17 cellular contexts compared by ENCODE assay signal in the genomic region with DNA sequence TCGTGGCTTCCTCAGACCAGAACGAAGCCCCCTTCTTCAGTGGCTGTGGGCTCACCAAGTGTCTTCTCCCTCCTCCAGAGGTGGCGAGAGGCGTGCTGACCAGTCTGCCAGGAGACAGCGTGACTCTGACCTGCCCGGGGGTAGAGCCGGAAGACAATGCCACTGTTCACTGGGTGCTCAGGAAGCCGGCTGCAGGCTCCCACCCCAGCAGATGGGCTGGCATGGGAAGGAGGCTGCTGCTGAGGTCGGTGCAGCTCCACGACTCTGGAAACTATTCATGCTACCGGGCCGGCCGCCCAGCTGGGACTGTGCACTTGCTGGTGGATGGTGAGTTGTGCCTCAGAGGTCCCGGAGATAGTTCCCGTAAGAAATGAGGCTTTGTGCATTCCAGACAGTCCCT. TPM values are rescaled to one million over a fixed set of nuclear protein-coding genes. Genes with fewer than 3 reads are reported as not detected.
DNase-seq lines count a peak whose midpoint lies in the region; ATAC-seq and TF ChIP-seq lines count a peak whose summit lies in the region.
"Had no signal": no experiment of that assay in that cellular context is flagged by ENCODE, and none has a peak within 500 bp of the region (broad histone marks: within the 10 kb centered on the region; RNA-seq: fewer than 3 reads in every experiment).

No MANE protein-coding gene starts in this region.

- H3K9me1 ChIP-seq in IMR-90 (ENCODE audit: insufficient read depth, low read length), result peaks cover 26% of the 10 kb centered on the region

- peak overlapping the region; percentile 8 for H2AFZ ChIP-seq in IMR-90 (replicated peaks; ENCODE audit: low read length, poor library complexity)
- H2AFZ ChIP-seq: parathyroid adenoma had no signal

- H3K4me1 ChIP-seq in IMR-90 (ENCODE audit: control insufficient read depth, insufficient read depth, low read length) (peaks cover 28% of the 10 kb centered on the region), right lobe of liver (peaks cover 0 to 44% (median 16%) of the 10 kb centered on the region in 4 donors), gastrocnemius medialis (peaks cover 97 to 98% of the 10 kb centered on the region in 2 donors)
- H3K4me1 ChIP-seq: parathyroid adenoma had no signal

- no peak for TF ChIP-seq RAD21 in IMR-90 (IDR thresholded peaks at IDR 0.05; ENCODE audit: low read length)

- TF ChIP-seq CTCF in IMR-90 (conservative IDR thresholded peaks at IDR 0.05; ENCODE audit: low read depth, low read length) (no peak), coronary artery (IDR thresholded peaks at IDR 0.05) (no peak), right lobe of liver (IDR thresholded peaks at IDR 0.05) (no peak), gastrocnemius medialis (IDR thresholded peaks at IDR 0.05 in 4 of 5, conservative IDR thresholded peaks at IDR 0.05 in 1 of 5) (no peak)

- no peaks in the 10 kb centered on the region for H3K27me3 ChIP-seq in IMR-90 (ENCODE audit: control insufficient read depth, insufficient read depth, low read length)
- H3K27me3 ChIP-seq in right lobe of liver, result no peaks in the 10 kb centered on the region
- no peaks in the 10 kb centered on the region for H3K27me3 ChIP-seq in gastrocnemius medialis

- no peak overlapping the region for H2BK120ac ChIP-seq in IMR-90 (ENCODE audit: low read depth, low read length)

- no peak overlapping the region for H3K18ac ChIP-seq in IMR-90 (ENCODE audit: low read depth, low read length)

- intact Hi-C loops in IMR-90 (cut with micrococcal nuclease), result no loop called here
- intact Hi-C loops in right lobe of liver (cut with DNase I), result no loop called here
- intact Hi-C loops in gastrocnemius medialis (cut with DNase I; ENCODE audit: low total_unique reads), result loop anchor here (10.0 kb wide), 1 partner anchor 794 kb away; a partner anchor contains a TSS

- no peaks in the 10 kb centered on the region for H3K9me3 ChIP-seq in IMR-90 (ENCODE audit: control insufficient read depth, insufficient read depth, low read length)
- H3K9me3 ChIP-seq in right lobe of liver, result no peaks in the 10 kb centered on the region
- H3K9me3 ChIP-seq in gastrocnemius medialis, result no peaks in the 10 kb centered on the region

- H3K27ac ChIP-seq in IMR-90 (ENCODE audit: insufficient read depth, low read length) (no peak overlapping the region), coronary artery (peak overlapping the region; percentile 21 to 28), right lobe of liver (peak overlapping the region in 2 of 3 donors; percentile 24 to 76), gastrocnemius medialis (peak overlapping the region; percentile 99 to 100 (median 100))
- H3K27ac ChIP-seq: parathyroid adenoma had no signal

- peaks cover 3 to 14% of the 10 kb centered on the region in 2 experiments; a peak in 1 of 4 replicates for H3K79me1 ChIP-seq in IMR-90 (ENCODE audit: low read depth in 1 of 2, low read length in 2 of 2)

- no peak overlapping the region for H3K56ac ChIP-seq in IMR-90 (ENCODE audit: extremely low read depth, insufficient read depth, low read length)

- no peak overlapping the region for H3K4me2 ChIP-seq in IMR-90 (ENCODE audit: low read depth, low read length)

- no peak for ATAC-seq in IMR-90 (ENCODE audit: low read depth)
- ATAC-seq in right lobe of liver, result no peak
- no peak for ATAC-seq in gastrocnemius medialis

- no peak overlapping the region for H2BK15ac ChIP-seq in IMR-90 (ENCODE audit: low read depth, low read length)

- H2BK20ac ChIP-seq in IMR-90 (ENCODE audit: low read depth, low read length), result no peak overlapping the region

- dilution Hi-C loops in IMR-90 (cut with HindIII; ENCODE audit: low sequenced_read_pairs, unreplicated experiment), result no loop called here

- no peak for DNase-seq in IMR-90
- DNase-seq in coronary artery (ENCODE audit: low spot score), result no peak
- DNase-seq in right lobe of liver, result no peak
- DNase-seq in gastrocnemius medialis, result no peak
- DNase-seq in activated naive CD4-positive, alpha-beta T cell (lab: John Stamatoyannopoulos, UW), result no peak
- DNase-seq in activated CD8-positive, alpha-beta memory T cell treated with anti-CD3 and anti-CD28 coated beads for 24 hours, result no peak
- no peak for DNase-seq in AG08395 (ENCODE audit: low spot score)
- DNase-seq in KG1 (lab: John Stamatoyannopoulos, UW), result no peak
- DNase-seq: activated CD4-positive, CD25-positive, alpha-beta regulatory T cell treated with anti-CD3 and anti-CD28 coated beads, Interleukin-2, amount 50 U/mL, for 72 hours; activated naive CD4-positive, alpha-beta T cell treated with Interleukin-2 at 50 U/mL for 16 hours; AML-193; DMS79; KBM-7; NCI-H1105 treated with DMSO at 0.1 percent for 48 hours; NCI-H2171 treated with DMSO at 0.1 percent for 48 hours; SHP77 treated with DMSO at 0.1 percent for 48 hours had no signal

- H2AK5ac ChIP-seq in IMR-90 (ENCODE audit: low read depth, low read length), result peak overlapping the region; percentile 4; the same call in 1 of the 2 replicates

- TF ChIP-seq POLR2A in IMR-90 (IDR thresholded peaks at IDR 0.05; ENCODE audit: low read depth, low read length) (no peak), right lobe of liver (IDR thresholded peaks at IDR 0.05) (no peak), gastrocnemius medialis (IDR thresholded peaks at IDR 0.05) (no peak)

- H4K8ac ChIP-seq in IMR-90 (ENCODE audit: low read depth in 2 of 2, low read length in 2 of 2), result no peak overlapping the region

- no peak overlapping the region for H4K91ac ChIP-seq in IMR-90 (ENCODE audit: insufficient read depth, low read depth, low read length)

- no peak overlapping the region for H2BK5ac ChIP-seq in IMR-90 (ENCODE audit: low read depth, low read length, poor library complexity, severe bottlenecking)

- H3K23ac ChIP-seq in IMR-90 (ENCODE audit: low read depth, low read length), result no peak overlapping the region

- H4K5ac ChIP-seq in IMR-90 (ENCODE audit: low read depth, low read length), result no peak overlapping the region

- H3K4me3 ChIP-seq in IMR-90 (ENCODE audit: insufficient read depth, low read depth, low read length) (no peak overlapping the region), coronary artery (no peak overlapping the region), right lobe of liver (no peak overlapping the region), gastrocnemius medialis (no peak overlapping the region)

- no peak overlapping the region for H2AK9ac ChIP-seq in IMR-90 (replicated peaks; ENCODE audit: low read depth, low read length, poor library complexity)

- BruUV-seq in IMR-90 (replicated peaks; lab: Mats Ljungman, UMichigan), result no TSS peak

- POLR2A ChIA-PET in IMR-90 (lab: Charles Lee; ENCODE audit: unreplicated experiment), result interaction anchor here (0.5 kb wide), 1 partner anchor 270 kb away, joined by 3 read pairs; no protein-coding TSS in a partner anchor

- H3K36me3 ChIP-seq in IMR-90 (ENCODE audit: control insufficient read depth, insufficient read depth, low read length) (peaks cover 20% of the 10 kb centered on the region; the same call in 1 of the 2 replicates), right lobe of liver (peaks cover 0 to 64% (median 30%) of the 10 kb centered on the region in 4 donors), gastrocnemius medialis (peaks cover 0 to 38% of the 10 kb centered on the region in 2 donors)

- 96% methylated on average over 7 of the region's 15 CpGs; no CpG with 5 or more reads in 1 of the 2 experiments for WGBS in IMR-90 (ENCODE audit: extremely low coverage in 2 of 2, insufficient read length in 1 of 2), 2 experiments
- 25% methylated on average over 2 of the region's 15 CpGs for WGBS in right lobe of liver (ENCODE audit: insufficient coverage, low coverage, low lambda C conversion rate, missing lambda C conversion rate)

- peaks cover 47% of the 10 kb centered on the region for H4K20me1 ChIP-seq in IMR-90 (ENCODE audit: insufficient read depth, low read length)

- no peak overlapping the region for H3K14ac ChIP-seq in IMR-90 (replicated peaks; ENCODE audit: low read depth, low read length)

- no peak overlapping the region for H3K4ac ChIP-seq in IMR-90 (ENCODE audit: low read depth, low read length)

- CTCF ChIA-PET in IMR-90 (lab: Yijun Ruan, JAX), result no interaction called here

- in situ Hi-C loops in IMR-90 (cut with MboI; ENCODE audit: low sequenced_read_pairs), result no loop called here
- in situ Hi-C loops in gastrocnemius medialis (cut with MboI; ENCODE audit: low sequenced_read_pairs in 4 of 4), result no loop called here

- H3K9ac ChIP-seq in IMR-90 (ENCODE audit: low read depth, low read length), result no peak overlapping the region
- H3K9ac ChIP-seq: parathyroid adenoma had no signal

TF ChIP-seq in IMR-90, 13 proteins besides CTCF, POLR2A, EP300 and RAD21:
- TF ChIP-seq MXI1 (IDR thresholded peaks at IDR 0.05; ENCODE audit: borderline replicate concordance, low read depth, low read length) (no peak), CEBPB (IDR thresholded peaks at IDR 0.05; ENCODE audit: low read depth, low read length) (no peak), FOS (IDR thresholded peaks at IDR 0.05; ENCODE audit: low read depth, low read length) (no peak), SMC3 (IDR thresholded peaks at IDR 0.05; ENCODE audit: low read depth, low read length) (no peak), BHLHE40 (IDR thresholded peaks at IDR 0.05; ENCODE audit: low read depth, low read length) (no peak)
- TF ChIP-seq, protein P1, sequence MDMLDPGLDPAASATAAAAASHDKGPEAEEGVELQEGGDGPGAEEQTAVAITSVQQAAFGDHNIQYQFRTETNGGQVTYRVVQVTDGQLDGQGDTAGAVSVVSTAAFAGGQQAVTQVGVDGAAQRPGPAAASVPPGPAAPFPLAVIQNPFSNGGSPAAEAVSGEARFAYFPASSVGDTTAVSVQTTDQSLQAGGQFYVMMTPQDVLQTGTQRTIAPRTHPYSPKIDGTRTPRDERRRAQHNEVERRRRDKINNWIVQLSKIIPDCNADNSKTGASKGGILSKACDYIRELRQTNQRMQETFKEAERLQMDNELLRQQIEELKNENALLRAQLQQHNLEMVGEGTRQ (IDR thresholded peaks at IDR 0.05; ENCODE audit: low read depth, low read length), result no peak

RNA-seq across cellular contexts. Expression of a gene that starts 24.0 kb away (rescaled TPM):
- 6.1 and 9.5 TPM in 2 replicates for total RNA-seq in IMR-90 (2012; rRNA removed)
- polyA plus RNA-seq in IMR-90 (2012; rRNA removed), result 4.7 and 5.3 TPM in 2 replicates
- 5.7 and 6.2 TPM in 2 replicates for polyA plus RNA-seq in IMR-90 (2012; cell fraction: cytosol; rRNA removed)
- 4.5 and 5.6 TPM in 2 replicates for polyA plus RNA-seq in IMR-90 (2012; cell fraction: nucleus; rRNA removed; ENCODE audit: low replicate concordance)
- total RNA-seq in right lobe of liver, result 100 to 1,000 TPM in 2 of 6 experiments, 10 to 100 TPM in 4; 32.2 to 145 (median 68.2) TPM
- total RNA-seq in gastrocnemius medialis, result 100 to 1,000 TPM; 271 to 435 (median 367) TPM
